In the genomic region with DNA sequence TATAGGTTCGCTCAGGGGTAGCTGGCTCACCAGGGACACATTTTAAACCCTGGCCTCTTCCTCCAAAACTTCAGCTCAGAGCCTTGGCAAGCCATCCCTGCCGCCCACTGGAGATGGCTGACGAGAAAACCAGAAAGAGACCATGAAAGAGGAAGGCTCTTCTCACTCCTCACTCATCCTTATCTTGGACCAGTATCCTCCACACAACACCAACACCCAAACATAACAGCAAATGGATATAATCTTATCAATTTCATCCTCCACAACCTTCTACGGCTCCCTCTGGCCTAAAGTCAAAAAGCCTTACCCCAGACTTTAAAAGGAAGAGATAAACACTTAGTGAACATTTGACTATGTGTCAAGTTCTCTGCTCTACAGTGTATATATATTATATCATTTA, we compare ENCODE assay signal across 1 cellular context.
TF ChIP-seq lines count a peak whose summit lies in the region.

No MANE protein-coding gene starts in this region.

TF ChIP-seq in K562, 482 proteins besides CTCF, POLR2A, EP300 and RAD21 (continued from another document):
- TF ChIP-seq, protein P1, sequence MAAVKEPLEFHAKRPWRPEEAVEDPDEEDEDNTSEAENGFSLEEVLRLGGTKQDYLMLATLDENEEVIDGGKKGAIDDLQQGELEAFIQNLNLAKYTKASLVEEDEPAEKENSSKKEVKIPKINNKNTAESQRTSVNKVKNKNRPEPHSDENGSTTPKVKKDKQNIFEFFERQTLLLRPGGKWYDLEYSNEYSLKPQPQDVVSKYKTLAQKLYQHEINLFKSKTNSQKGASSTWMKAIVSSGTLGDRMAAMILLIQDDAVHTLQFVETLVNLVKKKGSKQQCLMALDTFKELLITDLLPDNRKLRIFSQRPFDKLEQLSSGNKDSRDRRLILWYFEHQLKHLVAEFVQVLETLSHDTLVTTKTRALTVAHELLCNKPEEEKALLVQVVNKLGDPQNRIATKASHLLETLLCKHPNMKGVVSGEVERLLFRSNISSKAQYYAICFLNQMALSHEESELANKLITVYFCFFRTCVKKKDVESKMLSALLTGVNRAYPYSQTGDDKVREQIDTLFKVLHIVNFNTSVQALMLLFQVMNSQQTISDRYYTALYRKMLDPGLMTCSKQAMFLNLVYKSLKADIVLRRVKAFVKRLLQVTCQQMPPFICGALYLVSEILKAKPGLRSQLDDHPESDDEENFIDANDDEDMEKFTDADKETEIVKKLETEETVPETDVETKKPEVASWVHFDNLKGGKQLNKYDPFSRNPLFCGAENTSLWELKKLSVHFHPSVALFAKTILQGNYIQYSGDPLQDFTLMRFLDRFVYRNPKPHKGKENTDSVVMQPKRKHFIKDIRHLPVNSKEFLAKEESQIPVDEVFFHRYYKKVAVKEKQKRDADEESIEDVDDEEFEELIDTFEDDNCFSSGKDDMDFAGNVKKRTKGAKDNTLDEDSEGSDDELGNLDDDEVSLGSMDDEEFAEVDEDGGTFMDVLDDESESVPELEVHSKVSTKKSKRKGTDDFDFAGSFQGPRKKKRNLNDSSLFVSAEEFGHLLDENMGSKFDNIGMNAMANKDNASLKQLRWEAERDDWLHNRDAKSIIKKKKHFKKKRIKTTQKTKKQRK (IDR thresholded peaks at IDR 0.05; ENCODE audit: borderline replicate concordance, low read depth, low read length) = no peak
- TF ChIP-seq DIDO1 (tag; IDR thresholded peaks at IDR 0.05; ENCODE audit: low read depth) (no peak), NR4A1 (CRISPR knock-in tag; IDR thresholded peaks at IDR 0.05) (no peak), NR4A1 (tag; IDR thresholded peaks at IDR 0.05) (no peak), ILK (tag; IDR thresholded peaks at IDR 0.05; ENCODE audit: borderline replicate concordance, low read depth) (no peak), ELF4 (CRISPR knock-in tag; IDR thresholded peaks at IDR 0.05) (0 out of 2 replicates have a peak, but pooled peaks have one; percentile 28), ZNF146 (CRISPR knock-in tag; IDR thresholded peaks at IDR 0.05; ENCODE audit: unreplicated experiment) (no peak), NFIC (IDR thresholded peaks at IDR 0.05) (0 out of 2 replicates have a peak, but pooled peaks have one; percentile 19)
- TF ChIP-seq, protein P2, sequence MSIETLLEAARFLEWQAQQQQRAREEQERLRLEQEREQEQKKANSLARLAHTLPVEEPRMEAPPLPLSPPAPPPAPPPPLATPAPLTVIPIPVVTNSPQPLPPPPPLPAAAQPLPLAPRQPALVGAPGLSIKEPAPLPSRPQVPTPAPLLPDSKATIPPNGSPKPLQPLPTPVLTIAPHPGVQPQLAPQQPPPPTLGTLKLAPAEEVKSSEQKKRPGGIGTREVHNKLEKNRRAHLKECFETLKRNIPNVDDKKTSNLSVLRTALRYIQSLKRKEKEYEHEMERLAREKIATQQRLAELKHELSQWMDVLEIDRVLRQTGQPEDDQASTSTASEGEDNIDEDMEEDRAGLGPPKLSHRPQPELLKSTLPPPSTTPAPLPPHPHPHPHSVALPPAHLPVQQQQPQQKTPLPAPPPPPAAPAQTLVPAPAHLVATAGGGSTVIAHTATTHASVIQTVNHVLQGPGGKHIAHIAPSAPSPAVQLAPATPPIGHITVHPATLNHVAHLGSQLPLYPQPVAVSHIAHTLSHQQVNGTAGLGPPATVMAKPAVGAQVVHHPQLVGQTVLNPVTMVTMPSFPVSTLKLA (conservative IDR thresholded peaks at IDR 0.05) = no peak
- TF ChIP-seq, protein P3, sequence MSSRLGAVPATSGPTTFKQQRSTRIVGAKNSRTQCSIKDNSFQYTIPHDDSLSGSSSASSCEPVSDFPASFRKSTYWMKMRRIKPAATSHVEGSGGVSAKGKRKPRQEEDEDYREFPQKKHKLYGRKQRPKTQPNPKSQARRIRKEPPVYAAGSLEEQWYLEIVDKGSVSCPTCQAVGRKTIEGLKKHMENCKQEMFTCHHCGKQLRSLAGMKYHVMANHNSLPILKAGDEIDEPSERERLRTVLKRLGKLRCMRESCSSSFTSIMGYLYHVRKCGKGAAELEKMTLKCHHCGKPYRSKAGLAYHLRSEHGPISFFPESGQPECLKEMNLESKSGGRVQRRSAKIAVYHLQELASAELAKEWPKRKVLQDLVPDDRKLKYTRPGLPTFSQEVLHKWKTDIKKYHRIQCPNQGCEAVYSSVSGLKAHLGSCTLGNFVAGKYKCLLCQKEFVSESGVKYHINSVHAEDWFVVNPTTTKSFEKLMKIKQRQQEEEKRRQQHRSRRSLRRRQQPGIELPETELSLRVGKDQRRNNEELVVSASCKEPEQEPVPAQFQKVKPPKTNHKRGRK (tag; IDR thresholded peaks at IDR 0.05) = no peak
- TF ChIP-seq, protein P4, sequence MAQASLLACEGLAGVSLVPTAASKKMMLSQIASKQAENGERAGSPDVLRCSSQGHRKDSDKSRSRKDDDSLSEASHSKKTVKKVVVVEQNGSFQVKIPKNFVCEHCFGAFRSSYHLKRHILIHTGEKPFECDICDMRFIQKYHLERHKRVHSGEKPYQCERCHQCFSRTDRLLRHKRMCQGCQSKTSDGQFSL (CRISPR knock-in tag; IDR thresholded peaks at IDR 0.05) = no peak
- TF ChIP-seq, protein P4 (tag; IDR thresholded peaks at IDR 0.05) = no peak
